2 cellular contexts compared by ENCODE assay signal in genomic region chr5:136013559-136013958, GRCh38.
TF ChIP-seq lines count a peak whose summit lies in the region.

No MANE protein-coding gene starts in this region.

TF ChIP-seq in SK-N-SH, 30 proteins besides CTCF, POLR2A, EP300 and RAD21:
- TF ChIP-seq USF2 (IDR thresholded peaks at IDR 0.05; ENCODE audit: borderline replicate concordance, low read depth, low read length) (no peak), TAF1 (IDR thresholded peaks at IDR 0.05; ENCODE audit: borderline replicate concordance, low read depth, low read length) (no peak), FOXM1 (IDR thresholded peaks at IDR 0.05; ENCODE audit: low read depth) (no peak)

TF ChIP-seq in SK-N-SH treated with all-trans-retinoic acid at 6 μM for 48 hours, 23 proteins besides CTCF, POLR2A, EP300 and RAD21:
- TF ChIP-seq ZNF8 (CRISPR knock-in tag; IDR thresholded peaks at IDR 0.05) (no peak), SNAI2 (CRISPR knock-in tag; IDR thresholded peaks at IDR 0.05) (no peak), CSDC2 (CRISPR knock-in tag; IDR thresholded peaks at IDR 0.05) (no peak), OSR1 (CRISPR knock-in tag; IDR thresholded peaks at IDR 0.05) (no peak), PATZ1 (CRISPR knock-in tag; IDR thresholded peaks at IDR 0.05; ENCODE audit: borderline replicate concordance) (no peak), ZFP3 (CRISPR knock-in tag; IDR thresholded peaks at IDR 0.05) (no peak), TCF4 (CRISPR knock-in tag; IDR thresholded peaks at IDR 0.05; ENCODE audit: borderline replicate concordance) (no peak), GLIS3 (CRISPR knock-in tag; IDR thresholded peaks at IDR 0.05) (no peak), CSRNP3 (CRISPR knock-in tag; IDR thresholded peaks at IDR 0.05) (no peak), TOX (CRISPR knock-in tag; IDR thresholded peaks at IDR 0.05; ENCODE audit: borderline replicate concordance) (no peak), POU6F1 (CRISPR knock-in tag; IDR thresholded peaks at IDR 0.05; ENCODE audit: borderline replicate concordance, low read depth) (no peak), TSHZ2 (CRISPR knock-in tag; IDR thresholded peaks at IDR 0.05) (no peak), ARNTL (CRISPR knock-in tag; IDR thresholded peaks at IDR 0.05; ENCODE audit: borderline replicate concordance, low read depth) (no peak)
